ENCODE assay signal across 9 cellular contexts in the genomic region with DNA sequence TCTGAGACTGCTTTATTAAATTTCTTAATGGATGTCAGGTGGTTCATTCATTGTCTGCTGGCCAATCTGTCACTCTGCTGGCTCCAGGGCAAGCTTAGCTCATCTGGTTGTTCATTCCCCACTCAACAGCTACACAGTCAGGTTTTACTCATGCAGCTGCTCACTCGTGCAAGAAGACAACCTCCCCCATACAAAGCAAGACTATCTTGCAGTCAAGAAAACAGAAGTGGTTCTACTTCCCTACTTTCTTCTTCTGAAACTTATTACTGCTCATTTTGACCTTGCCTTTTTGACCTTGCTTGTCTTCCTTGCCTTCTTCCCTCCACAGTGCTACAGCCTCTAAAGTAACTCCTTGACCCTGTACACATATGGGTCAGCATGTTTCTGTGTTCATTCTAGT.
DNase-seq lines count a peak whose midpoint lies in the region; ATAC-seq, FAIRE-seq and TF ChIP-seq lines count a peak whose summit lies in the region.
"Had no signal": no experiment of that assay in that cellular context is flagged by ENCODE, and none has a peak within 500 bp of the region (broad histone marks: within the 10 kb centered on the region; RNA-seq: fewer than 3 reads in every experiment).

No MANE protein-coding gene starts in this region.

- FAIRE-seq in GM12891 (lab: Jason Lieb, UNC), result peak; percentile 99

- no peaks in the 10 kb centered on the region for H3K4me1 Mint-ChIP-seq in activated CD8-positive, alpha-beta T cell treated with anti-CD3 and anti-CD28 coated beads for 36 hours (ENCODE audit: low read depth)
- no peaks in the 10 kb centered on the region for H3K4me1 Mint-ChIP-seq in CD8-positive, alpha-beta memory T cell
- H3K4me1 Mint-ChIP-seq: activated naive CD4-positive, alpha-beta T cell treated with anti-CD3 and anti-CD28 coated beads, Interleukin-2, amount 50 U/mL, for 24 hours had no signal

- DNase-seq in GM12891 (ENCODE audit: insufficient read length, low spot score), result peak; percentile 48
- DNase-seq in Karpas-422, result peak; percentile 91
- peak; percentile 9 to 64 for DNase-seq in foreskin keratinocyte
- no peak for DNase-seq in DMS53 (lab: John Stamatoyannopoulos, UW)
- DNase-seq in activated CD8-positive, alpha-beta T cell treated with anti-CD3 and anti-CD28 coated beads for 36 hours, result no peak
- DNase-seq in CD8-positive, alpha-beta memory T cell, result no peak
- DNase-seq in breast epithelium (ENCODE audit: low spot score in 2 of 2), result no peak

- intact Hi-C loops in activated CD8-positive, alpha-beta T cell treated with anti-CD3 and anti-CD28 coated beads for 36 hours (cut with micrococcal nuclease), result no loop called here
- intact Hi-C loops in breast epithelium (cut with DNase I; ENCODE audit: low total_unique reads), result no loop called here

- H3K36me3 ChIP-seq in Karpas-422 (ENCODE audit: insufficient read depth, low read length), result peaks cover 12% of the 10 kb centered on the region
- peaks cover 13% of the 10 kb centered on the region for H3K36me3 ChIP-seq in CD8-positive, alpha-beta memory T cell (ENCODE audit: insufficient read depth, low read length)
- no peaks in the 10 kb centered on the region for H3K36me3 ChIP-seq in breast epithelium

- H3K9me3 ChIP-seq in Karpas-422 (ENCODE audit: low read length) (no peaks in the 10 kb centered on the region), breast epithelium (no peaks in the 10 kb centered on the region)
- H3K9me3 ChIP-seq in CD8-positive, alpha-beta memory T cell (ENCODE audit: low read length), result no peaks in the 10 kb centered on the region

- TF ChIP-seq CTCF in foreskin keratinocyte (conservative IDR thresholded peaks at IDR 0.05) (no peak), breast epithelium (IDR thresholded peaks at IDR 0.05) (no peak)
- no peak for TF ChIP-seq CTCF in activated CD8-positive, alpha-beta T cell treated with anti-CD3 and anti-CD28 coated beads for 36 hours (IDR thresholded peaks at IDR 0.05)

- H3K27me3 ChIP-seq in Karpas-422 (ENCODE audit: low read length) (no peaks in the 10 kb centered on the region), foreskin keratinocyte (no peaks in the 10 kb centered on the region), breast epithelium (no peaks in the 10 kb centered on the region)
- H3K27me3 ChIP-seq in CD8-positive, alpha-beta memory T cell (ENCODE audit: insufficient read depth, low read length, poor library complexity, severe bottlenecking), result no peaks in the 10 kb centered on the region

- H3K36me3 Mint-ChIP-seq in activated CD8-positive, alpha-beta T cell treated with anti-CD3 and anti-CD28 coated beads for 36 hours (ENCODE audit: low read depth), result peaks cover 32% of the 10 kb centered on the region
- peaks cover 43 to 66% (median 56%) of the 10 kb centered on the region in 3 donors for H3K36me3 Mint-ChIP-seq in CD8-positive, alpha-beta memory T cell

- H3K79me2 ChIP-seq in Karpas-422 (ENCODE audit: low read length), result no peaks in the 10 kb centered on the region

- H3K27ac ChIP-seq in Karpas-422 (ENCODE audit: low read length), result peak overlapping the region; percentile 96
- no peak overlapping the region for H3K27ac ChIP-seq in foreskin keratinocyte
- no peak overlapping the region for H3K27ac ChIP-seq in CD8-positive, alpha-beta memory T cell (ENCODE audit: low read depth, low read length)
- no peak overlapping the region for H3K27ac ChIP-seq in breast epithelium

- POLR2A ChIA-PET in activated CD8-positive, alpha-beta T cell treated with anti-CD3 and anti-CD28 coated beads for 36 hours (lab: Charles Lee), result no interaction called here
- POLR2A ChIA-PET in CD8-positive, alpha-beta memory T cell (lab: Charles Lee), result no interaction called here

- CTCF ChIA-PET in activated CD8-positive, alpha-beta T cell treated with anti-CD3 and anti-CD28 coated beads for 36 hours (lab: Charles Lee), result no interaction called here
- CTCF ChIA-PET in CD8-positive, alpha-beta memory T cell (lab: Charles Lee), result no interaction called here

- no peaks in the 10 kb centered on the region for H4K20me1 ChIP-seq in Karpas-422 (ENCODE audit: insufficient read depth, low read depth, low read length)

- peak overlapping the region; percentile 58 for H3K9ac ChIP-seq in Karpas-422 (ENCODE audit: low read length)

- TF ChIP-seq POLR2A in GM12891 (IDR thresholded peaks at IDR 0.05; ENCODE audit: low read depth, low read length) (no peak), breast epithelium (IDR thresholded peaks at IDR 0.05) (no peak)

- H3K4me3 ChIP-seq in Karpas-422 (ENCODE audit: low read length) (peak overlapping the region; percentile 38), breast epithelium (no peak overlapping the region)
- H3K4me3 ChIP-seq in CD8-positive, alpha-beta memory T cell (ENCODE audit: low read length), result no peak overlapping the region

- no peak overlapping the region for H3K27ac Mint-ChIP-seq in activated CD8-positive, alpha-beta T cell treated with anti-CD3 and anti-CD28 coated beads for 36 hours
- H3K27ac Mint-ChIP-seq in CD8-positive, alpha-beta memory T cell, result no peak overlapping the region
- H3K27ac Mint-ChIP-seq: activated naive CD4-positive, alpha-beta T cell treated with anti-CD3 and anti-CD28 coated beads, Interleukin-2, amount 50 U/mL, for 24 hours had no signal

- peak overlapping the region; percentile 63 for H3K4me2 ChIP-seq in Karpas-422 (ENCODE audit: low read depth, low read length, poor library complexity, severe bottlenecking)

- no peaks in the 10 kb centered on the region for H3K9me3 Mint-ChIP-seq in activated CD8-positive, alpha-beta T cell treated with anti-CD3 and anti-CD28 coated beads for 36 hours
- H3K9me3 Mint-ChIP-seq in CD8-positive, alpha-beta memory T cell, result peaks cover 0 to 2% (median 0%) of the 10 kb centered on the region in 5 donors
- H3K9me3 Mint-ChIP-seq: activated naive CD4-positive, alpha-beta T cell treated with anti-CD3 and anti-CD28 coated beads, Interleukin-2, amount 50 U/mL, for 24 hours had no signal

- peak; percentile 86 for ATAC-seq in GM21737 (IDR thresholded peaks at IDR 0.05; ENCODE audit: unreplicated experiment)
- ATAC-seq in foreskin keratinocyte, result peak; percentile 60
- ATAC-seq in activated CD8-positive, alpha-beta T cell treated with anti-CD3 and anti-CD28 coated beads for 36 hours, result no peak

- H3K9me2 ChIP-seq in Karpas-422 (replicated peaks; ENCODE audit: insufficient read depth, low read length), result no peaks in the 10 kb centered on the region

- peak overlapping the region; percentile 47 for H2AFZ ChIP-seq in Karpas-422 (ENCODE audit: low read length)

- no peaks in the 10 kb centered on the region for H3K27me3 Mint-ChIP-seq in activated CD8-positive, alpha-beta T cell treated with anti-CD3 and anti-CD28 coated beads for 36 hours
- no peaks in the 10 kb centered on the region for H3K27me3 Mint-ChIP-seq in CD8-positive, alpha-beta memory T cell
- H3K27me3 Mint-ChIP-seq: activated naive CD4-positive, alpha-beta T cell treated with anti-CD3 and anti-CD28 coated beads, Interleukin-2, amount 50 U/mL, for 24 hours had no signal

- H3K4me1 ChIP-seq in Karpas-422 (ENCODE audit: low read length), result peaks cover 51% of the 10 kb centered on the region
- no peaks in the 10 kb centered on the region for H3K4me1 ChIP-seq in foreskin keratinocyte
- no peaks in the 10 kb centered on the region for H3K4me1 ChIP-seq in CD8-positive, alpha-beta memory T cell (ENCODE audit: insufficient read depth, low read length)
- H3K4me1 ChIP-seq in breast epithelium, result no peaks in the 10 kb centered on the region

- H3K4me3 Mint-ChIP-seq in activated CD8-positive, alpha-beta T cell treated with anti-CD3 and anti-CD28 coated beads for 36 hours, result no peak overlapping the region
- no peak overlapping the region for H3K4me3 Mint-ChIP-seq in CD8-positive, alpha-beta memory T cell
- H3K4me3 Mint-ChIP-seq: activated naive CD4-positive, alpha-beta T cell treated with anti-CD3 and anti-CD28 coated beads, Interleukin-2, amount 50 U/mL, for 24 hours had no signal

TF ChIP-seq in GM12891, 5 proteins besides CTCF, POLR2A, EP300 and RAD21:
- peak; percentile 75 for TF ChIP-seq POU2F2 (IDR thresholded peaks at IDR 0.05; ENCODE audit: low read depth, low read length)
- TF ChIP-seq SPI1 (IDR thresholded peaks at IDR 0.05; ENCODE audit: low read depth, low read length), result peak; percentile 95
- peak; percentile 88 for TF ChIP-seq PAX5 (IDR thresholded peaks at IDR 0.05; ENCODE audit: insufficient read depth, low read length, severe bottlenecking)
- TF ChIP-seq POLR2AphosphoS5 (IDR thresholded peaks at IDR 0.05; ENCODE audit: low read depth, low read length), result no peak

Comparison
In these comparisons a context has a peak if more than half of its experiments do, and no peak if none do; other contexts are left out.
1. DNase-seq: peak in GM12891 (single experiment), Karpas-422 (single experiment) and foreskin keratinocyte (2 of 2); none in DMS53 (single experiment), activated CD8-positive, alpha-beta T cell treated with anti-CD3 and anti-CD28 coated beads for 36 hours (single experiment), CD8-positive, alpha-beta memory T cell (0 of 5) and breast epithelium (0 of 2).